23 cellular contexts compared by ENCODE assay signal in genomic region chr3:111725706-111726105, GRCh38.
"Had no signal": no experiment of that assay in that cellular context is flagged by ENCODE, and none has a peak within 500 bp of the region (broad histone marks: within the 10 kb centered on the region; RNA-seq: fewer than 3 reads in every experiment).

No MANE protein-coding gene starts in this region.

- H3K27ac Mint-ChIP-seq: endodermal cell; naive thymus-derived CD8-positive, alpha-beta T cell; stimulated activated naive B cell treated with anti-CD40 and anti-IgM and Interleukin-4, amounts not matched to agents 10 μg/mL and 1 μg/mL and 100 μg/mL, for 72 hours; stimulated activated naive CD8-positive, alpha-beta T cell treated with anti-CD3 and anti-CD28 coated beads, Interleukin-15, amount 100 ng/mL, for 72 hours had no signal

- H3K79me2 ChIP-seq: hepatocyte had no signal

- H3K27ac ChIP-seq: colonic mucosa, hepatocyte, neutrophil, skin epidermis, testis, upper lobe of right lung had no signal

- H2AFZ ChIP-seq: hepatocyte had no signal

- H3K4me3 ChIP-seq: colonic mucosa, hepatocyte, mucosa of descending colon, skin epidermis, testis, tibial nerve, upper lobe of right lung had no signal

- DNase-seq: cerebellar nuclear complex; colonic mucosa; effector CD4-positive, alpha-beta T cell; endodermal cell; erythroblast; foreskin melanocyte; head of caudate nucleus; kidney glomerular epithelial cell; mucosa of descending colon; naive thymus-derived CD8-positive, alpha-beta T cell; posterior cingulate gyrus; stimulated activated CD4-positive, alpha-beta T cell treated with anti-CD3 and anti-CD28 coated beads, Interleukin-2, amount 100 ng/mL, for 24 hours; stimulated activated CD4-positive, alpha-beta T cell treated with anti-CD3 and anti-CD28 coated beads, Interleukin-4, amount 100 ng/mL, for 4 hours; stimulated activated naive B cell treated with anti-CD40 and anti-IgM and Interleukin-4, amounts not matched to agents 10 μg/mL and 1 μg/mL and 100 μg/mL, for 72 hours; stimulated activated naive CD8-positive, alpha-beta T cell treated with anti-CD3 and anti-CD28 coated beads, Interleukin-15, amount 100 ng/mL, for 72 hours; testis; upper lobe of right lung had no signal

- H3K9me3 ChIP-seq: colonic mucosa, mucosa of descending colon, neutrophil, testis, tibial nerve, upper lobe of right lung had no signal

- H3K4me3 Mint-ChIP-seq: endodermal cell; naive thymus-derived CD8-positive, alpha-beta T cell; stimulated activated naive B cell treated with anti-CD40 and anti-IgM and Interleukin-4, amounts not matched to agents 10 μg/mL and 1 μg/mL and 100 μg/mL, for 72 hours; stimulated activated naive CD8-positive, alpha-beta T cell treated with anti-CD3 and anti-CD28 coated beads, Interleukin-15, amount 100 ng/mL, for 72 hours had no signal

- H3K4me1 ChIP-seq: colonic mucosa had no signal

- H3K9me3 Mint-ChIP-seq: endodermal cell; stimulated activated naive CD8-positive, alpha-beta T cell treated with anti-CD3 and anti-CD28 coated beads, Interleukin-15, amount 100 ng/mL, for 72 hours had no signal

- H3K4me2 ChIP-seq: hepatocyte had no signal

- H3K27me3 Mint-ChIP-seq: naive thymus-derived CD8-positive, alpha-beta T cell; stimulated activated naive B cell treated with anti-CD40 and anti-IgM and Interleukin-4, amounts not matched to agents 10 μg/mL and 1 μg/mL and 100 μg/mL, for 72 hours; stimulated activated naive CD8-positive, alpha-beta T cell treated with anti-CD3 and anti-CD28 coated beads, Interleukin-15, amount 100 ng/mL, for 72 hours had no signal

- H3K4me1 Mint-ChIP-seq: naive thymus-derived CD8-positive, alpha-beta T cell had no signal

- H3K27me3 ChIP-seq: colonic mucosa, hepatocyte, neutrophil, testis, tibial nerve, upper lobe of right lung had no signal

- ATAC-seq: left lobe of liver; mucosa of descending colon; naive thymus-derived CD8-positive, alpha-beta T cell; sciatic nerve; stimulated activated naive B cell treated with anti-CD40 and anti-IgM and Interleukin-4, amounts not matched to agents 10 μg/mL and 1 μg/mL and 100 μg/mL, for 72 hours; stimulated activated naive CD8-positive, alpha-beta T cell treated with anti-CD3 and anti-CD28 coated beads, Interleukin-15, amount 100 ng/mL, for 72 hours; upper lobe of right lung had no signal

- H3K36me3 ChIP-seq: colonic mucosa, neutrophil, tibial nerve, upper lobe of right lung had no signal
